In the genomic region with DNA sequence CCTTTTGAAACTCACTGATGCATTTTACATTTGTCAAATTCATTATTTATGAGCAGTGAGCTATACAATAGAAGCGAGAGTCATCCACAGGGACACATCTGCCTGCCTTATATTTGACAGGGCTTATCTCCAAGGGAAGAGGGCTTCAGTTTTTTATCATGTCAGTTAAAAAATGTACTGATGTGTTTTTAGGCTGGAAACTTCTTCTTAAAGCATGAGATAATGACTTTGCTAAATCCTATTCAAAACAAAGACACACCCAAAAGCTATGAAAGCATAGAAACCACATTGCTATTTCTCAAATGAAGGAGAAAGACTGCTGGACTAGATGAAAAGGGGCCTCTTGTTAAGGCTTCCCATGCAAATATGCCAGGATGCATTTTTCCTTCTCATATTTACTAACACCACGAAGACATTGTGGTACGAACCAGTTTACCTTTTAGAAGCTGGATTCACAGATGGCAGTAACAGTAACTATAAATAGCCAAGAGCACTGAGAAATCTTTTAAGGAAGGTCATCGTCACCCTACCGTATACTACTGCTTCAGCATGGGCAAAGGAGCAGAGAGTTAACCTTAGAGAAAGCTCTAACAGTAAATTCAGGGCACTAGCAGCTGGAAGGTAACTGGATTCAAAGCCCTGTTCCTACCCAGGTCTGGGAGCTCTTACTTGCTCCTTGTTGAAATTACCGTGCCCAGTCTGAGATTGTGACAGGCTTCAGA, we compare ENCODE assay signal across 18 cellular contexts.
DNase-seq lines count a peak whose midpoint lies in the region; ATAC-seq, FAIRE-seq and TF ChIP-seq lines count a peak whose summit lies in the region.
"Had no signal": no experiment of that assay in that cellular context is flagged by ENCODE, and none has a peak within 500 bp of the region (broad histone marks: within the 10 kb centered on the region; RNA-seq: fewer than 3 reads in every experiment).

No MANE protein-coding gene starts in this region.

- peaks cover 0 to 1% of the 10 kb centered on the region in 2 donors for H3K36me3 Mint-ChIP-seq in activated T-cell treated with anti-CD3 and anti-CD28 coated beads, Interleukin-2, amount 50 U/mL, for 72 hours (ENCODE audit: insufficient read depth in 2 of 2)

- H3K27ac Mint-ChIP-seq in activated T-cell treated with anti-CD3 and anti-CD28 coated beads, Interleukin-2, amount 50 U/mL, for 72 hours = no peak overlapping the region
- H3K27ac Mint-ChIP-seq: activated T-helper 1 cell treated with anti-CD3 and anti-CD28 coated beads, Interleukin-12 subunit alpha, Interleukin-12 subunit beta, Interleukin-2, Interleukin-4 antibody, amounts not matched to agents 30 ng/mL and 10 ng/mL and 1 ng/mL, durations not matched to agents 14 hours and 24 hours and 36 hours had no signal

- H3K9me3 ChIP-seq in A549 = no peaks in the 10 kb centered on the region
- H3K9me3 ChIP-seq in keratinocyte (ENCODE audit: control insufficient read depth, low read depth, low read length) = no peaks in the 10 kb centered on the region
- no peaks in the 10 kb centered on the region for H3K9me3 ChIP-seq in MG63
- H3K9me3 ChIP-seq: ovary had no signal

- peak overlapping the region; percentile 54 to 62; a peak in 5 of 6 replicates for H3K27ac ChIP-seq in A549
- peak overlapping the region; percentile 26 for H3K27ac ChIP-seq in angular gyrus (ENCODE audit: low read depth, low read length)
- H3K27ac ChIP-seq in keratinocyte (ENCODE audit: control insufficient read depth, insufficient read depth, low read length) = peak overlapping the region; percentile 56

- TF ChIP-seq CTCF in A549 (IDR thresholded peaks at IDR 0.05) (no peak), keratinocyte (optimal IDR thresholded peaks at IDR 0.05 in 1 of 3, IDR thresholded peaks at IDR 0.05 in 1 of 3, conservative IDR thresholded peaks at IDR 0.05 in 1 of 3; ENCODE audit: extremely low read depth in 1 of 3, insufficient read depth in 2 of 3, low read length in 3 of 3) (no peak)

- no peak for ATAC-seq in A549
- ATAC-seq in activated T-cell treated with anti-CD3 and anti-CD28 coated beads, Interleukin-2, amount 50 U/mL, for 72 hours (replicated peaks in 1 of 2) = no peak
- ATAC-seq: HepG2; stimulated activated naive CD8-positive, alpha-beta T cell treated with anti-CD3 and anti-CD28 coated beads, Interleukin-15, Interleukin-2, amounts not matched to agents 100 U/mL and 50 U/mL, for 24 hours had no signal

- no peaks in the 10 kb centered on the region for H3K27me3 ChIP-seq in keratinocyte (ENCODE audit: control insufficient read depth, extremely low read depth, insufficient read depth, low read length)
- no peaks in the 10 kb centered on the region for H3K27me3 ChIP-seq in MG63
- H3K27me3 ChIP-seq: ovary had no signal

- no peak for TF ChIP-seq POLR2A in A549 (IDR thresholded peaks at IDR 0.05; ENCODE audit: low read length)

- H3K4me1 Mint-ChIP-seq in activated T-cell treated with anti-CD3 and anti-CD28 coated beads, Interleukin-2, amount 50 U/mL, for 72 hours (ENCODE audit: low read depth) = no peaks in the 10 kb centered on the region

- H3K4me3 Mint-ChIP-seq in activated T-cell treated with anti-CD3 and anti-CD28 coated beads, Interleukin-2, amount 50 U/mL, for 72 hours = no peak overlapping the region
- H3K4me3 Mint-ChIP-seq: activated T-helper 1 cell treated with anti-CD3 and anti-CD28 coated beads, Interleukin-12 subunit alpha, Interleukin-12 subunit beta, Interleukin-2, Interleukin-4 antibody, amounts not matched to agents 30 ng/mL and 10 ng/mL and 1 ng/mL, durations not matched to agents 14 hours and 24 hours and 36 hours had no signal

- FAIRE-seq in A549 (lab: Jason Lieb, UNC) = no peak
- FAIRE-seq in keratinocyte (lab: Jason Lieb, UNC) = peak; percentile 29
- FAIRE-seq: HepG2 had no signal

- H3K9me3 Mint-ChIP-seq in activated T-cell treated with anti-CD3 and anti-CD28 coated beads, Interleukin-2, amount 50 U/mL, for 72 hours = no peaks in the 10 kb centered on the region
- H3K9me3 Mint-ChIP-seq: activated T-helper 1 cell treated with anti-CD3 and anti-CD28 coated beads, Interleukin-12 subunit alpha, Interleukin-12 subunit beta, Interleukin-2, Interleukin-4 antibody, amounts not matched to agents 30 ng/mL and 10 ng/mL and 1 ng/mL, durations not matched to agents 14 hours and 24 hours and 36 hours had no signal

- CTCF ChIA-PET in A549 (lab: Yijun Ruan, JAX) = interaction anchor here (1.0 to 2.6 kb wide), 10 partner anchors 8 to 105 kb away, joined by 3 to 9 read pairs (median 3); a partner anchor contains a TSS

- 76% methylated on average over 6 of the region's 6 CpGs for WGBS in A549 (ENCODE audit: missing lambda C conversion rate)

- TF ChIP-seq RAD21 in A549 (conservative IDR thresholded peaks at IDR 0.05 in 1 of 2, IDR thresholded peaks at IDR 0.05 in 1 of 2) = no peak

- POLR2A ChIA-PET in A549 (lab: Yijun Ruan, JAX) = no interaction called here

- H3K27me3 Mint-ChIP-seq in activated T-cell treated with anti-CD3 and anti-CD28 coated beads, Interleukin-2, amount 50 U/mL, for 72 hours (ENCODE audit: low read depth) = no peaks in the 10 kb centered on the region

- no peaks in the 10 kb centered on the region for H4K20me1 ChIP-seq in keratinocyte (ENCODE audit: control insufficient read depth, extremely low read depth, insufficient read depth, low read length)

- H3K9me1 ChIP-seq in keratinocyte (ENCODE audit: control insufficient read depth, extremely low read depth, insufficient read depth, low read length) = no peaks in the 10 kb centered on the region

- H3K79me2 ChIP-seq in keratinocyte (ENCODE audit: control insufficient read depth, insufficient read depth, low read length) = peaks cover 28% of the 10 kb centered on the region

- peaks cover 0 to 6% of the 10 kb centered on the region in 2 experiments for H3K36me3 ChIP-seq in keratinocyte (ENCODE audit: control insufficient read depth in 2 of 2, extremely low read depth in 1 of 2, insufficient read depth in 2 of 2, low read length in 2 of 2)
- H3K36me3 ChIP-seq in MG63 = no peaks in the 10 kb centered on the region
- H3K36me3 ChIP-seq: ovary had no signal

- dilution Hi-C loops in keratinocyte (cut with MboI; ENCODE audit: extremely low pct_ligation_motif_present, low sequenced_read_pairs) = no loop called here

- no peak overlapping the region for H2AFZ ChIP-seq in keratinocyte (ENCODE audit: control insufficient read depth, low read length)

- H3K4me2 ChIP-seq in A549 = peak overlapping the region; percentile 45; the same call in 2 of the 3 replicates
- H3K4me2 ChIP-seq in keratinocyte (ENCODE audit: control insufficient read depth, extremely low read depth, insufficient read depth, low read depth, low read length) = peak overlapping the region; percentile 55

- no peak for TF ChIP-seq EP300 in A549 (IDR thresholded peaks at IDR 0.05)

- H3K4me1 ChIP-seq in A549 (peaks cover 44% of the 10 kb centered on the region), keratinocyte (ENCODE audit: control insufficient read depth, extremely low read depth, insufficient read depth, low read length) (peaks cover 52% of the 10 kb centered on the region)

- DNase-seq in A549 (ENCODE audit: low read depth in 1 of 2, low spot score in 1 of 2) = no peak
- DNase-seq in NCI-H187 (lab: John Stamatoyannopoulos, UW) = peak; percentile 56 to 67
- DNase-seq in keratinocyte (ENCODE audit: low read depth, low spot score) = no peak
- no peak for DNase-seq in NCI-H1436 (lab: John Stamatoyannopoulos, UW)
- no peak for DNase-seq in MG63
- no peak for DNase-seq in activated T-cell treated with anti-CD3 and anti-CD28 coated beads, Interleukin-2, amount 50 U/mL, for 72 hours
- no peak for DNase-seq in glomerular visceral epithelial cell (ENCODE audit: extremely low spot score)
- DNase-seq: anterior cingulate cortex; foreskin fibroblast; GOT3; midbrain; NCI-H1105; NCI-H82; ovary; stimulated activated naive CD8-positive, alpha-beta T cell treated with anti-CD3 and anti-CD28 coated beads, Interleukin-15, Interleukin-2, amounts not matched to agents 100 U/mL and 50 U/mL, for 24 hours had no signal

- H3K9ac ChIP-seq in keratinocyte (ENCODE audit: control insufficient read depth, extremely low read depth, insufficient read depth, low read length) = peak overlapping the region; percentile 30

- H3K4me3 ChIP-seq in A549 (no peak overlapping the region), keratinocyte (ENCODE audit: control insufficient read depth in 2 of 3, extremely low read depth in 1 of 3, insufficient read depth in 2 of 3, low read depth in 1 of 3, low read length in 3 of 3) (no peak overlapping the region), MG63 (no peak overlapping the region)
- H3K4me3 ChIP-seq: ovary had no signal

TF ChIP-seq in A549, 52 proteins besides CTCF, POLR2A, EP300 and RAD21:
- TF ChIP-seq MAZ (IDR thresholded peaks at IDR 0.05; ENCODE audit: borderline replicate concordance, low read depth, low read length) = no peak
- no peak for TF ChIP-seq ZSCAN20 (CRISPR knock-in tag; IDR thresholded peaks at IDR 0.05)
- TF ChIP-seq JUN (IDR thresholded peaks at IDR 0.05) = no peak

Comparison
In these comparisons a context has a peak if more than half of its experiments do, and no peak if none do; other contexts are left out.
1. DNase-seq: peak in NCI-H187 (2 of 2); none in A549 (0 of 2), keratinocyte (single experiment), NCI-H1436 (single experiment), MG63 (single experiment), activated T-cell treated with anti-CD3 and anti-CD28 coated beads, Interleukin-2, amount 50 U/mL, for 72 hours (0 of 2) and glomerular visceral epithelial cell (single experiment).
2. Peak in every context shown above with its lines, with median percentiles within 50 percentile points of each other: H3K27ac ChIP-seq.